ENCODE assay signal across 8 cellular contexts in genomic region chr7:151251328-151251925, GRCh38. TPM values are rescaled to one million over a fixed set of nuclear protein-coding genes. Genes with fewer than 3 reads are reported as not detected.
DNase-seq lines count a peak whose midpoint lies in the region; ATAC-seq and TF ChIP-seq lines count a peak whose summit lies in the region.

No MANE protein-coding gene starts in this region.

- no CpG with 5 or more reads among the region's 55 CpGs for WGBS in iPS DF 6.9 (ENCODE audit: insufficient coverage, insufficient read length)

- H3K27me3 ChIP-seq in CD8-positive, alpha-beta T cell (ENCODE audit: insufficient read depth, low read length): no peaks in the 10 kb centered on the region
- peaks cover 30% of the 10 kb centered on the region; the same call in 1 of the 2 replicates for H3K27me3 ChIP-seq in iPS DF 6.9 (ENCODE audit: control insufficient read depth, insufficient read depth, low read length)

- no peaks in the 10 kb centered on the region for H3K9me3 ChIP-seq in CD8-positive, alpha-beta T cell (ENCODE audit: low read length)
- H3K9me3 ChIP-seq in iPS DF 6.9 (ENCODE audit: control insufficient read depth, insufficient read depth, low read length): no peaks in the 10 kb centered on the region

- H3K4me3 ChIP-seq in CD8-positive, alpha-beta T cell (ENCODE audit: low read depth, low read length): peak overlapping the region; percentile 49
- peak overlapping the region; percentile 44; the same call in 1 of the 2 replicates for H3K4me3 ChIP-seq in iPS DF 6.9 (ENCODE audit: low read length)
- H3K4me3 ChIP-seq in skeletal muscle cell (ENCODE audit: low read depth, low read length): peak overlapping the region; percentile 66

- no peak overlapping the region for H3K27ac Mint-ChIP-seq in CD8-positive, alpha-beta T cell

- POLR2A ChIA-PET in CD8-positive, alpha-beta T cell (lab: Charles Lee): interaction anchor here (1.4 kb wide), 1 partner anchor 25 kb away, joined by 3 read pairs; the partner anchor contains the start of gene ABCF2
- POLR2A ChIA-PET in GM10248 (lab: Yijun Ruan, JAX): no interaction called here

- H3K27me3 Mint-ChIP-seq in CD8-positive, alpha-beta T cell (ENCODE audit: low read depth): peaks cover 20% of the 10 kb centered on the region

- H3K4me1 Mint-ChIP-seq in CD8-positive, alpha-beta T cell (ENCODE audit: low read depth): peaks cover 40% of the 10 kb centered on the region

- H3K4me1 ChIP-seq in CD8-positive, alpha-beta T cell (ENCODE audit: insufficient read depth, low read length): peaks cover 32% of the 10 kb centered on the region
- peaks cover 8% of the 10 kb centered on the region for H3K4me1 ChIP-seq in iPS DF 6.9 (ENCODE audit: control insufficient read depth, insufficient read depth, low read length)

- intact Hi-C loops in CD8-positive, alpha-beta T cell (cut with DNase I, micrococcal nuclease): no loop called here

- ATAC-seq in CD8-positive, alpha-beta T cell: peak; percentile 48

- H3K36me3 ChIP-seq in CD8-positive, alpha-beta T cell (ENCODE audit: insufficient read depth, low read length): no peaks in the 10 kb centered on the region
- H3K36me3 ChIP-seq in iPS DF 6.9 (ENCODE audit: control insufficient read depth, insufficient read depth, low read length): no peaks in the 10 kb centered on the region

- peak in 4 of 7 experiments; percentile 41 to 65 (median 60) for DNase-seq in CD8-positive, alpha-beta T cell
- DNase-seq in M059J (ENCODE audit: low read depth): peak; percentile 50
- DNase-seq in anterior cingulate cortex (lab: John Stamatoyannopoulos, UW): peak in 44 of 58 donors; percentile 32 to 85 (median 75)
- DNase-seq in iPS DF 6.9 (ENCODE audit: low read depth, low spot score): no peak
- DNase-seq in skeletal muscle cell (ENCODE audit: low read depth): peak; percentile 37
- no peak for DNase-seq in GM10248 (ENCODE audit: extremely low spot score)
- DNase-seq in activated gamma-delta T cell (lab: John Stamatoyannopoulos, UW): no peak
- DNase-seq in activated gamma-delta T cell treated with Interleukin-2 at 50 U/mL for 16 hours: no peak

- H3K27ac ChIP-seq in CD8-positive, alpha-beta T cell (ENCODE audit: low read depth, low read length): no peak overlapping the region
- no peak overlapping the region for H3K27ac ChIP-seq in iPS DF 6.9 (ENCODE audit: low read length)

- TF ChIP-seq CTCF in CD8-positive, alpha-beta T cell (IDR thresholded peaks at IDR 0.05): no peak
- no peak for TF ChIP-seq CTCF in GM10248 (IDR thresholded peaks at IDR 0.05; ENCODE audit: control extremely low read depth, extremely low read depth, low read depth, missing control alignments)

- H3K36me3 Mint-ChIP-seq in CD8-positive, alpha-beta T cell: peaks cover 2% of the 10 kb centered on the region

- no peaks in the 10 kb centered on the region for H3K9me3 Mint-ChIP-seq in CD8-positive, alpha-beta T cell

- CTCF ChIA-PET in CD8-positive, alpha-beta T cell (lab: Charles Lee): interaction anchor here (1.3 to 2.7 kb wide), 3 partner anchors 8 to 199 kb away, joined by 3 to 12 read pairs (median 6); no protein-coding TSS in a partner anchor
- CTCF ChIA-PET in GM10248 (lab: Yijun Ruan, JAX): interaction anchor here (1.2 to 1.6 kb wide), 2 partner anchors 11 to 128 kb away, joined by 3 to 4 read pairs; no protein-coding TSS in a partner anchor

- peak overlapping the region; percentile 76 for H3K4me3 Mint-ChIP-seq in CD8-positive, alpha-beta T cell

RNA-seq across cellular contexts. Expression of gene SMARCD3, which starts 2.9 kb away (rescaled TPM):
- total RNA-seq in CD8-positive, alpha-beta T cell: 10 to 100 TPM; 25.6 to 28.0 TPM
- 3.2 and 4.3 TPM in 2 replicates for total RNA-seq in M059J (2014; rRNA removed; shearing (Covaris generic))

RNA-seq across cellular contexts. Expression of gene CHPF2, which starts 19.1 kb away (rescaled TPM):
- total RNA-seq in CD8-positive, alpha-beta T cell: 10 to 100 TPM; 24.7 to 24.9 TPM
- total RNA-seq in M059J (2014; rRNA removed; shearing (Covaris generic)): 47.2 and 90.1 TPM in 2 replicates

RNA-seq across cellular contexts. Expression of gene ABCF2, which starts 24.4 kb away (rescaled TPM):
- 10 to 100 TPM; 12.7 to 16.5 TPM for total RNA-seq in CD8-positive, alpha-beta T cell
- total RNA-seq in M059J (2014; rRNA removed; shearing (Covaris generic)): 65.0 and 74.0 TPM in 2 replicates

RNA-seq across cellular contexts. Expression of gene H2BK1, which starts 41.1 kb away (rescaled TPM):
- total RNA-seq in CD8-positive, alpha-beta T cell: 1 to 10 TPM; 1.5 to 1.6 TPM
- not detected in 2 replicates for total RNA-seq in M059J (2014; rRNA removed; shearing (Covaris generic))

Comparison
In these comparisons a context has a peak if more than half of its experiments do, and no peak if none do; other contexts are left out.
1. DNase-seq: peak in CD8-positive, alpha-beta T cell (4 of 7), M059J (single experiment), anterior cingulate cortex (44 of 58) and skeletal muscle cell (single experiment); none in iPS DF 6.9 (single experiment), GM10248 (single experiment), activated gamma-delta T cell (single experiment) and activated gamma-delta T cell treated with Interleukin-2 at 50 U/mL for 16 hours (single experiment).
2. Peak in every context shown above with its lines, with median percentiles within 50 percentile points of each other: H3K4me3 ChIP-seq.